Comparison of ENCODE assay signal across 19 cellular contexts in the genomic region with DNA sequence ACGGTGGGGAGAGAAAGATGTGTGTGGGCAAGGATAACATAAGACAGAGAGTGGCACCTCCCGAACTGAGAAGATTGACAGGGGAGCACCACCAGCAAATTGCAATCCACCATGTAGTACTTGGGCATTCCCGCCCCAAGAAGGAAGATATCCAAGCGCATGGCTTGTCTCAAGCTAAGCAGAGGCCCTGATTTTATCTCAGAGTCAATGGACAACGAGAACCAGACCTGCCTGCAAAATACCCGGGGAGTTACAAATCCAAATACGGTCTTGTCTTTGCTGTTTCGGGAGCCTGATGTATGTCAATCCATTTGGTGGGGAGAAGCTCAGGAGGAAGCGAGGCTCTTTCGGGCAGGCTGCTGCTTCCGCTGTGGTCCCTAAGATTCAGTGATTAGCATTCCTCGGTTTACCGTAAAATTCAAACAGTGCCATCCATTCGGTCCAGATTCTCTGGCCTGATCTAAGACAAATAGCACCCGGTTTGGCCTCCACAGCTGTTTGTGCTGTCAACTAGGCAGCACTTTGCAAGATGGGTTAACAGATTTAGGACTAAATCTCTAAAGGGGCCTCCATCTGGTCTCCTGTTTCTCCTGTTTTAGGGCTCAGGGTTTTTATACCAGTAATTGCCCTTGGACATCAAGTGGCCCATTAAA.
DNase-seq lines count a peak whose midpoint lies in the region; ATAC-seq, FAIRE-seq and TF ChIP-seq lines count a peak whose summit lies in the region.
"Had no signal": no experiment of that assay in that cellular context is flagged by ENCODE, and none has a peak within 500 bp of the region (broad histone marks: within the 10 kb centered on the region; RNA-seq: fewer than 3 reads in every experiment).

No MANE protein-coding gene starts in this region.

- no peak for ATAC-seq in HepG2
- ATAC-seq: A549 had no signal

- BruUV-seq in HepG2 (replicated peaks; lab: Mats Ljungman, UMichigan), result no TSS peak

- POLR2A ChIA-PET in HepG2 (lab: Yijun Ruan, JAX), result no interaction called here

- H3K4me2 ChIP-seq in hepatocyte, result peak overlapping the region; percentile 12
- H3K4me2 ChIP-seq in trophoblast cell (ENCODE audit: low read length), result peak overlapping the region; percentile 32
- H3K4me2 ChIP-seq in HepG2 (ENCODE audit: low read depth, low read length), result no peak overlapping the region
- H3K4me2 ChIP-seq: A549 had no signal

- DNase-seq in NCI-H524 (lab: John Stamatoyannopoulos, UW), result peak; percentile 96 to 98
- peak; percentile 72 for DNase-seq in NCI-H82 treated with DMSO at 0.1 percent for 48 hours (lab: John Stamatoyannopoulos, UW; ENCODE audit: unreplicated experiment)
- no peak for DNase-seq in hepatocyte (ENCODE audit: low spot score)
- no peak for DNase-seq in trophoblast cell
- DNase-seq in activated naive CD4-positive, alpha-beta T cell (lab: John Stamatoyannopoulos, UW), result no peak
- no peak for DNase-seq in NCI-H1092 (lab: John Stamatoyannopoulos, UW)
- DNase-seq in HepG2 (ENCODE audit: low spot score), result no peak
- DNase-seq: EL; KG1; NCI-H1105 treated with DMSO at 0.1 percent for 48 hours; NCI-H2029 treated with DMSO at 0.1 percent for 48 hours; NCI-H2171; NK-92 treated with Interleukin-12 subunit alpha and Interleukin-12 subunit beta, amount 100 ng/mL, for 24 hours; SHP77 treated with DMSO at 0.1 percent for 48 hours; T-helper 1 cell had no signal

- intact Hi-C loops in HepG2 (cut with micrococcal nuclease; ENCODE audit: unreplicated experiment), result no loop called here

- H2BK5ac ChIP-seq in trophoblast cell (ENCODE audit: low read depth, low read length, poor library complexity), result peak overlapping the region; percentile 84

- no peaks in the 10 kb centered on the region for H3K9me3 ChIP-seq in hepatocyte (ENCODE audit: low read depth)
- H3K9me3 ChIP-seq in trophoblast cell (ENCODE audit: insufficient read depth, low read depth, low read length), result no peaks in the 10 kb centered on the region
- H3K9me3 ChIP-seq in HepG2 (ENCODE audit: low read length), result no peaks in the 10 kb centered on the region
- H3K9me3 ChIP-seq: A549 had no signal

- H4K20me1 ChIP-seq in hepatocyte (ENCODE audit: insufficient read depth, poor library complexity, severe bottlenecking) (no peaks in the 10 kb centered on the region), HepG2 (ENCODE audit: insufficient read depth, low read length) (no peaks in the 10 kb centered on the region)

- peak overlapping the region; percentile 79 for H2BK12ac ChIP-seq in trophoblast cell (ENCODE audit: low read length)

- H4K8ac ChIP-seq in trophoblast cell (ENCODE audit: low read depth, low read length), result peak overlapping the region; percentile 18

- no peak overlapping the region for H2AK5ac ChIP-seq in trophoblast cell (ENCODE audit: low read length)

- H2AFZ ChIP-seq in hepatocyte (no peak overlapping the region), trophoblast cell (ENCODE audit: insufficient read depth, low read length, poor library complexity) (no peak overlapping the region), HepG2 (ENCODE audit: low read length) (no peak overlapping the region)

- H3K79me1 ChIP-seq in trophoblast cell (ENCODE audit: low read length), result peaks cover 19% of the 10 kb centered on the region

- TF ChIP-seq EP300 in HepG2 (IDR thresholded peaks at IDR 0.05; ENCODE audit: low read depth in 2 of 2, low read length in 2 of 2), result no peak
- no peak for TF ChIP-seq EP300 in HepG2 (CRISPR knock-in tag; IDR thresholded peaks at IDR 0.05; ENCODE audit: borderline replicate concordance)

- H3K36me3 ChIP-seq in hepatocyte (replicated peaks; ENCODE audit: insufficient read depth, low read depth) (no peaks in the 10 kb centered on the region), trophoblast cell (ENCODE audit: control insufficient read depth in 1 of 2, insufficient read depth in 2 of 2, low read length in 2 of 2) (no peaks in the 10 kb centered on the region), HepG2 (replicated peaks in 1 of 2; ENCODE audit: control insufficient read depth in 1 of 2, insufficient read depth in 2 of 2, low read length in 2 of 2) (no peaks in the 10 kb centered on the region)

- H3K79me2 ChIP-seq in hepatocyte, result no peaks in the 10 kb centered on the region
- H3K79me2 ChIP-seq in trophoblast cell (ENCODE audit: control insufficient read depth, insufficient read depth, low read length, poor library complexity), result no peaks in the 10 kb centered on the region
- H3K79me2 ChIP-seq in HepG2 (ENCODE audit: insufficient read depth, low read length), result no peaks in the 10 kb centered on the region

- peak overlapping the region; percentile 35 for H2BK120ac ChIP-seq in trophoblast cell (ENCODE audit: insufficient read depth, low read length, poor library complexity)

- H3K4ac ChIP-seq in trophoblast cell (ENCODE audit: low read depth, low read length), result peak overlapping the region; percentile 3

- TF ChIP-seq POLR2A in HepG2 (IDR thresholded peaks at IDR 0.05; ENCODE audit: insufficient read depth in 1 of 2, low read depth in 2 of 2, low read length in 2 of 2), result no peak

- H3K23ac ChIP-seq in trophoblast cell (ENCODE audit: low read length), result no peak overlapping the region

- peaks cover 18% of the 10 kb centered on the region for H3K4me1 ChIP-seq in hepatocyte (ENCODE audit: insufficient read depth)
- H3K4me1 ChIP-seq in trophoblast cell (ENCODE audit: control insufficient read depth in 1 of 2, insufficient read depth in 2 of 2, low read length in 2 of 2), result peaks cover 12 to 20% of the 10 kb centered on the region in 2 experiments
- H3K4me1 ChIP-seq in HepG2 (ENCODE audit: insufficient read depth, low read length), result no peaks in the 10 kb centered on the region
- H3K4me1 ChIP-seq: A549 had no signal

- 62% methylated on average over 15 of the region's 15 CpGs for WGBS in hepatocyte (ENCODE audit: low lambda C conversion rate, missing lambda C conversion rate)
- no CpG with 5 or more reads among the region's 15 CpGs for WGBS in trophoblast cell (ENCODE audit: extremely low coverage, insufficient coverage, insufficient read length)
- WGBS in HepG2 (ENCODE audit: low lambda C conversion rate), result 66% methylated on average over 14 of the region's 15 CpGs

- H3K18ac ChIP-seq in trophoblast cell (ENCODE audit: low read length), result no peak overlapping the region

- H3K9ac ChIP-seq in trophoblast cell (ENCODE audit: low read length), result no peak overlapping the region
- no peak overlapping the region for H3K9ac ChIP-seq in HepG2 (ENCODE audit: insufficient read depth, low read depth, low read length)

- no peak for TF ChIP-seq CTCF in hepatocyte (IDR thresholded peaks at IDR 0.05; ENCODE audit: poor library complexity)
- TF ChIP-seq CTCF in HepG2 (CRISPR knock-in tag; IDR thresholded peaks at IDR 0.05), result no peak

- H4K91ac ChIP-seq in trophoblast cell (ENCODE audit: low read depth, low read length), result peak overlapping the region; percentile 67

- no peaks in the 10 kb centered on the region for H3K9me2 ChIP-seq in hepatocyte (replicated peaks; ENCODE audit: insufficient read depth)

- no peak for TF ChIP-seq RAD21 in HepG2 (CRISPR knock-in tag; IDR thresholded peaks at IDR 0.05)

- H3K14ac ChIP-seq in trophoblast cell (ENCODE audit: low read length), result peak overlapping the region; percentile 13

- H3K4me3 ChIP-seq in hepatocyte, result no peak overlapping the region
- H3K4me3 ChIP-seq in trophoblast cell (ENCODE audit: low read depth, low read length), result no peak overlapping the region
- H3K4me3 ChIP-seq in HepG2 (replicated peaks in 1 of 3; ENCODE audit: insufficient read depth in 1 of 3, low read depth in 2 of 3, low read length in 3 of 3), result no peak overlapping the region
- H3K4me3 ChIP-seq: A549 had no signal

- H3K27me3 ChIP-seq in hepatocyte, result no peaks in the 10 kb centered on the region
- H3K27me3 ChIP-seq in trophoblast cell (ENCODE audit: insufficient read depth, low read length), result no peaks in the 10 kb centered on the region
- H3K27me3 ChIP-seq in HepG2 (ENCODE audit: control insufficient read depth in 1 of 2, insufficient read depth in 2 of 2, low read length in 2 of 2), result no peaks in the 10 kb centered on the region

- FAIRE-seq in HepG2 (lab: Jason Lieb, UNC), result no peak
- FAIRE-seq: A549, GM19239, H54 had no signal

- CTCF ChIA-PET in HepG2 (lab: Yijun Ruan, JAX; ENCODE audit: low intra/inter-chr PET ratio, low total read pairs), result no interaction called here

- H3K27ac ChIP-seq in hepatocyte (no peak overlapping the region), trophoblast cell (ENCODE audit: low read depth, low read length) (peak overlapping the region; percentile 91), HepG2 (ENCODE audit: extremely low read length, insufficient read depth, low read length) (no peak overlapping the region)
- H3K27ac ChIP-seq: A549, RWPE1 had no signal

- no peak overlapping the region for H4K12ac ChIP-seq in trophoblast cell (ENCODE audit: low read depth, low read length)

- in situ Hi-C loops in HepG2 (cut with HindIII; ENCODE audit: extremely low pct_ligation_motif_present, low pct_unique_long_range_greater_than_20kb), result no loop called here

TF ChIP-seq in HepG2, 621 proteins besides CTCF, POLR2A, EP300 and RAD21 (continues in another document):
- TF ChIP-seq TFDP2 (CRISPR knock-in tag; IDR thresholded peaks at IDR 0.05) (no peak), SIN3A (IDR thresholded peaks at IDR 0.05; ENCODE audit: borderline replicate concordance, low read depth, low read length) (no peak), IKZF4 (CRISPR knock-in tag; IDR thresholded peaks at IDR 0.05; ENCODE audit: borderline replicate concordance, low read depth, not compliant biosample characterization) (no peak)
- TF ChIP-seq, protein P1, sequence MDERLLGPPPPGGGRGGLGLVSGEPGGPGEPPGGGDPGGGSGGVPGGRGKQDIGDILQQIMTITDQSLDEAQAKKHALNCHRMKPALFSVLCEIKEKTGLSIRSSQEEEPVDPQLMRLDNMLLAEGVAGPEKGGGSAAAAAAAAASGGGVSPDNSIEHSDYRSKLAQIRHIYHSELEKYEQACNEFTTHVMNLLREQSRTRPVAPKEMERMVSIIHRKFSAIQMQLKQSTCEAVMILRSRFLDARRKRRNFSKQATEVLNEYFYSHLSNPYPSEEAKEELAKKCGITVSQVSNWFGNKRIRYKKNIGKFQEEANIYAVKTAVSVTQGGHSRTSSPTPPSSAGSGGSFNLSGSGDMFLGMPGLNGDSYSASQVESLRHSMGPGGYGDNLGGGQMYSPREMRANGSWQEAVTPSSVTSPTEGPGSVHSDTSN (CRISPR knock-in tag; IDR thresholded peaks at IDR 0.05), result no peak

Comparison
In these comparisons a context has a peak if more than half of its experiments do, and no peak if none do; other contexts are left out.
1. DNase-seq: peak in NCI-H524 (2 of 2) and NCI-H82 treated with DMSO at 0.1 percent for 48 hours (single experiment); none in hepatocyte (single experiment), trophoblast cell (0 of 2), activated naive CD4-positive, alpha-beta T cell (0 of 4), NCI-H1092 (single experiment) and HepG2 (single experiment).